ENCODE assay signal across 1 cellular context in genomic region chr1:113879459-113880038, GRCh38.
TF ChIP-seq lines count a peak whose summit lies in the region.

No MANE protein-coding gene starts in this region.

TF ChIP-seq in GM23338, 12 proteins besides CTCF, POLR2A, EP300 and RAD21:
- no peak for TF ChIP-seq ZNF462 (CRISPR knock-in tag; IDR thresholded peaks at IDR 0.05)
